Comparison of ENCODE assay signal across 9 cellular contexts in the genomic region with DNA sequence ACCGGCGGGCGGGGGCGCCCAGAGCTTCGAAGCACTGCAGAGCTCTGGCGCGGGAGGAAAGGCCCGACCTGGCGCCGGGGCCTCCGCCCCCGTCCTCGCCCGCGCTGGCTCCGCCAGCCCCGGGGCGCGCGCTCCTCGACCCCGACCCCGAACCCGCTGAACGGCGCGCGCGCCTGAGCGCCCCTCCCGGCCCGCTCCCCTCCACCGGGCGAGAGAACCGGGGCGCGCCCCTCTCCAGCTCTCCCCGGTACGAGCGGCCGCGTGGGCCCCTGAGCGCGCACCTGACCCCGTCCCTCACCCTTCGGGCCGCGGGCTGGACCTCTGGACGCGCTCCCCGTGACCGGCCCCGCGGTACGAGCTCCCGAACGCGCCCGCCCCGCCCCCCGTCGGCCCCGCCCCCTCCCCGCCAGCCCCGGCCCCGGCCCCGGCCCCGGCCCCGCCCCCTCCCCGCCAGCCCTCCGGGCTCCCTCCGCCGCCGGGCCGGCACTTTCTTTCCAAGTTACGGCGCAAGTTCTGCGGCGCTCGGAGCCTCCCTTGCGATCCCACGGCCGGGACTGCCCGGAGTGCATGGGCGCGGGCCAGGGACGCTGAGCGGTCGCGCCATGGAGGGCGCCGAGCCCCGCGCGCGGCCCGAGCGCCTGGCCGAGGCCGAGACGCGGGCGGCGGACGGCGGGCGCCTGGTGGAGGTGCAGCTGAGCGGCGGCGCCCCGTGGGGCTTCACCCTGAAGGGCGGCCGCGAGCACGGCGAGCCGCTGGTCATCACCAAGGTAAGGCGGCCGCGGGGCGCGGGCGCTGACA. TPM values are rescaled to one million over a fixed set of nuclear protein-coding genes. Genes with fewer than 3 reads are reported as not detected.
DNase-seq lines count a peak whose midpoint lies in the region; ATAC-seq and TF ChIP-seq lines count a peak whose summit lies in the region.
"Had no signal": no experiment of that assay in that cellular context is flagged by ENCODE, and none has a peak within 500 bp of the region (broad histone marks: within the 10 kb centered on the region; RNA-seq: fewer than 3 reads in every experiment).

A gene with protein sequence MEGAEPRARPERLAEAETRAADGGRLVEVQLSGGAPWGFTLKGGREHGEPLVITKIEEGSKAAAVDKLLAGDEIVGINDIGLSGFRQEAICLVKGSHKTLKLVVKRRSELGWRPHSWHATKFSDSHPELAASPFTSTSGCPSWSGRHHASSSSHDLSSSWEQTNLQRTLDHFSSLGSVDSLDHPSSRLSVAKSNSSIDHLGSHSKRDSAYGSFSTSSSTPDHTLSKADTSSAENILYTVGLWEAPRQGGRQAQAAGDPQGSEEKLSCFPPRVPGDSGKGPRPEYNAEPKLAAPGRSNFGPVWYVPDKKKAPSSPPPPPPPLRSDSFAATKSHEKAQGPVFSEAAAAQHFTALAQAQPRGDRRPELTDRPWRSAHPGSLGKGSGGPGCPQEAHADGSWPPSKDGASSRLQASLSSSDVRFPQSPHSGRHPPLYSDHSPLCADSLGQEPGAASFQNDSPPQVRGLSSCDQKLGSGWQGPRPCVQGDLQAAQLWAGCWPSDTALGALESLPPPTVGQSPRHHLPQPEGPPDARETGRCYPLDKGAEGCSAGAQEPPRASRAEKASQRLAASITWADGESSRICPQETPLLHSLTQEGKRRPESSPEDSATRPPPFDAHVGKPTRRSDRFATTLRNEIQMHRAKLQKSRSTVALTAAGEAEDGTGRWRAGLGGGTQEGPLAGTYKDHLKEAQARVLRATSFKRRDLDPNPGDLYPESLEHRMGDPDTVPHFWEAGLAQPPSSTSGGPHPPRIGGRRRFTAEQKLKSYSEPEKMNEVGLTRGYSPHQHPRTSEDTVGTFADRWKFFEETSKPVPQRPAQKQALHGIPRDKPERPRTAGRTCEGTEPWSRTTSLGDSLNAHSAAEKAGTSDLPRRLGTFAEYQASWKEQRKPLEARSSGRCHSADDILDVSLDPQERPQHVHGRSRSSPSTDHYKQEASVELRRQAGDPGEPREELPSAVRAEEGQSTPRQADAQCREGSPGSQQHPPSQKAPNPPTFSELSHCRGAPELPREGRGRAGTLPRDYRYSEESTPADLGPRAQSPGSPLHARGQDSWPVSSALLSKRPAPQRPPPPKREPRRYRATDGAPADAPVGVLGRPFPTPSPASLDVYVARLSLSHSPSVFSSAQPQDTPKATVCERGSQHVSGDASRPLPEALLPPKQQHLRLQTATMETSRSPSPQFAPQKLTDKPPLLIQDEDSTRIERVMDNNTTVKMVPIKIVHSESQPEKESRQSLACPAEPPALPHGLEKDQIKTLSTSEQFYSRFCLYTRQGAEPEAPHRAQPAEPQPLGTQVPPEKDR (N-terminal part only) (plus strand): TSS at position 486 of the 798 bp plus-strand sequence. CDS start 117 bp downstream, at position 603.

- H3K36me3 Mint-ChIP-seq in activated naive CD8-positive, alpha-beta T cell treated with anti-CD3 and anti-CD28 coated beads, Interleukin-2, amount 10 ng/mL, durations not matched to agents 7 days and 5 days, result no peaks in the 10 kb centered on the region

- H3K9me3 Mint-ChIP-seq in activated naive CD8-positive, alpha-beta T cell treated with anti-CD3 and anti-CD28 coated beads, Interleukin-2, amount 10 ng/mL, durations not matched to agents 7 days and 5 days, result no peaks in the 10 kb centered on the region

- CTCF ChIA-PET in GM10248 (lab: Yijun Ruan, JAX), result no interaction called here

- H3K4me2 ChIP-seq in smooth muscle cell, result peak within 1 kb of the TSS; percentile 93
- H3K4me2 ChIP-seq: BLaER1 had no signal

- ATAC-seq in activated naive CD8-positive, alpha-beta T cell treated with anti-CD3 and anti-CD28 coated beads, Interleukin-2, amount 10 ng/mL, durations not matched to agents 7 days and 5 days (ENCODE audit: low read depth), result no peak
- no peak for ATAC-seq in HG02981 (IDR thresholded peaks at IDR 0.05; ENCODE audit: unreplicated experiment)

- H3K79me2 ChIP-seq in smooth muscle cell (ENCODE audit: low read depth), result no peaks in the 10 kb centered on the region

- H3K27ac Mint-ChIP-seq in activated naive CD8-positive, alpha-beta T cell treated with anti-CD3 and anti-CD28 coated beads, Interleukin-2, amount 10 ng/mL, durations not matched to agents 7 days and 5 days, result no peak within 1 kb of the TSS

- no peaks in the 10 kb centered on the region for H3K4me1 Mint-ChIP-seq in activated naive CD8-positive, alpha-beta T cell treated with anti-CD3 and anti-CD28 coated beads, Interleukin-2, amount 10 ng/mL, durations not matched to agents 7 days and 5 days

- H3K27ac ChIP-seq in smooth muscle cell (ENCODE audit: low read depth), result no peak within 1 kb of the TSS
- H3K27ac ChIP-seq: BLaER1 had no signal

- peaks cover 31% of the 10 kb centered on the region for H3K27me3 Mint-ChIP-seq in activated naive CD8-positive, alpha-beta T cell treated with anti-CD3 and anti-CD28 coated beads, Interleukin-2, amount 10 ng/mL, durations not matched to agents 7 days and 5 days

- H3K4me3 ChIP-seq in iPS-18c (ENCODE audit: insufficient read depth, low read depth, low read length), result peak within 1 kb of the TSS; percentile 53
- peak within 1 kb of the TSS; percentile 59 for H3K4me3 ChIP-seq in smooth muscle cell
- H3K4me3 ChIP-seq: BLaER1 had no signal

- no peak within 1 kb of the TSS for H2AFZ ChIP-seq in smooth muscle cell (ENCODE audit: low read depth)

- H3K36me3 ChIP-seq in smooth muscle cell (ENCODE audit: low read depth), result no peaks in the 10 kb centered on the region
- H3K36me3 ChIP-seq: BLaER1 had no signal

- TF ChIP-seq CTCF in smooth muscle cell (IDR thresholded peaks at IDR 0.05; ENCODE audit: borderline replicate concordance, insufficient read depth, poor library complexity, severe bottlenecking) (no peak), GM10248 (IDR thresholded peaks at IDR 0.05; ENCODE audit: control extremely low read depth, extremely low read depth, low read depth, missing control alignments) (no peak)

- POLR2A ChIA-PET in activated naive CD8-positive, alpha-beta T cell treated with anti-CD3 and anti-CD28 coated beads, Interleukin-2, amount 10 ng/mL, durations not matched to agents 7 days and 5 days (lab: Charles Lee), result no interaction called here
- POLR2A ChIA-PET in GM10248 (lab: Yijun Ruan, JAX), result no interaction called here

- H3K4me1 ChIP-seq in smooth muscle cell (ENCODE audit: low read depth), result peaks cover 13% of the 10 kb centered on the region
- H3K4me1 ChIP-seq: BLaER1 had no signal

- H3K27me3 ChIP-seq in smooth muscle cell (ENCODE audit: low read depth), result no peaks in the 10 kb centered on the region
- H3K27me3 ChIP-seq: BLaER1 had no signal

- no peaks in the 10 kb centered on the region for H3F3A ChIP-seq in smooth muscle cell (ENCODE audit: low read depth)

- no peaks in the 10 kb centered on the region for H4K20me1 ChIP-seq in smooth muscle cell (ENCODE audit: low read depth)
- H4K20me1 ChIP-seq: BLaER1 had no signal

- peaks cover 6% of the 10 kb centered on the region for H3K9me3 ChIP-seq in iPS-18c (ENCODE audit: control insufficient read depth, insufficient read depth, low read length)
- H3K9me3 ChIP-seq in smooth muscle cell (replicated peaks; ENCODE audit: low read depth), result no peaks in the 10 kb centered on the region

- 57% methylated on average over 47 of the region's 123 CpGs for WGBS in smooth muscle cell (ENCODE audit: low lambda C conversion rate)

- H3K4me3 Mint-ChIP-seq in activated naive CD8-positive, alpha-beta T cell treated with anti-CD3 and anti-CD28 coated beads, Interleukin-2, amount 10 ng/mL, durations not matched to agents 7 days and 5 days, result peak within 1 kb of the TSS; percentile 28

- DNase-seq in NCI-H146 (lab: John Stamatoyannopoulos, UW) (peak; percentile 64), NCI-H146 treated with DMSO at 0.1 percent for 48 hours (lab: John Stamatoyannopoulos, UW; ENCODE audit: unreplicated experiment) (no peak), smooth muscle cell (lab: John Stamatoyannopoulos, UW; ENCODE audit: unreplicated experiment) (no peak), cerebellar cortex (ENCODE audit: low spot score) (no peak), GM10248 (ENCODE audit: extremely low spot score) (no peak)
- peak; percentile 24 for DNase-seq in activated naive CD8-positive, alpha-beta T cell treated with anti-CD3 and anti-CD28 coated beads, Interleukin-2, amount 10 ng/mL, durations not matched to agents 7 days and 5 days

- no peak within 1 kb of the TSS for H3K9ac ChIP-seq in smooth muscle cell (ENCODE audit: low read depth)
- H3K9ac ChIP-seq: BLaER1 had no signal

RNA-seq across cellular contexts. Expression of the gene that starts here (rescaled TPM):
- total RNA-seq in activated naive CD8-positive, alpha-beta T cell treated with anti-CD3 and anti-CD28 coated beads, Interleukin-2, amount 10 ng/mL, durations not matched to agents 7 days and 5 days, result not detected
- total RNA-seq in smooth muscle cell, result 6.7 and 8.9 TPM in 2 replicates
- 4.4 and 5.5 TPM in 2 replicates for polyA plus RNA-seq in smooth muscle cell

Comparison
In these comparisons a context has a peak if more than half of its experiments do, and no peak if none do; other contexts are left out.
1. Peak in DNase-seq in activated naive CD8-positive, alpha-beta T cell treated with anti-CD3 and anti-CD28 coated beads, Interleukin-2, amount 10 ng/mL, durations not matched to agents 7 days and 5 days; RNA of the gene not detected or under 1 TPM.